ENCODE assay signal across 8 cellular contexts in the genomic region with DNA sequence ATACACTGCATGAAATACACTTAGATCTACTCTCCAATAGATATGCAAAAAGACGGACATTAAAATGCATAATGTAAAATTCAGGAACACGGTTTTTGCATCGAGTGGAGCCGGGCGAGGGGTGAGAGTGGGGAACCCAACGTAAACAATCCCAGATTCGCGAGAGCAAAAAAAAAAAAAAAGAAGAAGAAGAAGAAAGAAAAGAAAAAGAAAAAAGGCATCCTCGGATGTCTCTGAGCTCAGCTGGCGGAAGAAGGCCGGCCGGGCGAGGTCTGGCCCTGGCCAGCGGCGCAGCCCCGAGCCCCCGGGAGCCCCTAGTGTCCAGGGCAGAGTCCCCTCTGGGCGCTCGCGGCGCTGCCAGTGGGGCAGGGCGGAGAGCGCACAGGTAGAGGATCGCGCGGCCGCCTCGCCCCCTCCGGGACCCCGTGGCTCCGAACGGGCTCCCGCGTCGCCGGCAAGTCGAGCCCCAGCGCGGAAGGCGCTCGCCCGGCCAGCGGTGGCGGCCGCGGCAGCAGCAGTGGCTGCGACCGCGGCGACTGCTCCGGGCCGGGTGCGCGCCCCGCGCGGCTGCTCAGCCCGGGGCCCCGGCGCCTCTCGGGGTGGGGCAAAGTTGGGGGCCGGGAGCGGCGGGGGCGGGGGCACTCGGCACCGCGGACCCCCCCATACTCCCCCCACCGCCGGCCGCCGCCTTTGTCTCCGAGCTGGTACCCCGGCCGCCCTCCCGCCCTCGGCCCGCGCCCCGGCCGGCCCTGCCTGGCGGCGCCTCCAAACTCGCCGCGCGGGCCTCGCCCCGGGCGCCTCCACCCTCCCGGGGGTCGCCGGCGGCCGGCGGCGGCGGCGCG. TPM values are rescaled to one million over a fixed set of nuclear protein-coding genes. Genes with fewer than 3 reads are reported as not detected.
DNase-seq lines count a peak whose midpoint lies in the region; ATAC-seq and TF ChIP-seq lines count a peak whose summit lies in the region.

No MANE protein-coding gene starts in this region.

- H3K36me3 ChIP-seq in iPS DF 6.9 (ENCODE audit: control insufficient read depth, insufficient read depth, low read length), result no peaks in the 10 kb centered on the region

- peaks cover 20% of the 10 kb centered on the region for H3K4me1 Mint-ChIP-seq in Calu3 (ENCODE audit: low read depth, unreplicated experiment)
- H3K4me1 Mint-ChIP-seq in activated naive CD8-positive, alpha-beta T cell (ENCODE audit: low read depth), result peaks cover 20% of the 10 kb centered on the region

- peaks cover 14% of the 10 kb centered on the region for H3K27me3 Mint-ChIP-seq in Calu3 (ENCODE audit: unreplicated experiment)
- H3K27me3 Mint-ChIP-seq in activated naive CD8-positive, alpha-beta T cell, result peaks cover 40% of the 10 kb centered on the region

- no TSS peak for BruUV-seq in Calu3 (replicated peaks; lab: Mats Ljungman, UMichigan)

- H3K4me3 ChIP-seq in iPS DF 6.9 (ENCODE audit: low read length) (peak overlapping the region; percentile 26; the same call in 1 of the 2 replicates), skin epidermis (peak overlapping the region; percentile 41 to 79 (median 65))

- intact Hi-C loops in Calu3 (cut with micrococcal nuclease; ENCODE audit: unreplicated experiment), result loop anchor here (5.0 to 10.0 kb wide), 2 partner anchors 130 to 393 kb away; no protein-coding TSS in a partner anchor

- H3K27ac ChIP-seq in iPS DF 6.9 (ENCODE audit: low read length), result no peak overlapping the region
- peak overlapping the region; percentile 60 to 94 (median 87) for H3K27ac ChIP-seq in skin epidermis

- H3K4me1 ChIP-seq in iPS DF 6.9 (ENCODE audit: control insufficient read depth, insufficient read depth, low read length), result peaks cover 7% of the 10 kb centered on the region; the same call in 1 of the 2 replicates

- H3K27me3 ChIP-seq in iPS DF 6.9 (ENCODE audit: control insufficient read depth, insufficient read depth, low read length), result peaks cover 28% of the 10 kb centered on the region

- TF ChIP-seq CTCF in Calu3 (IDR thresholded peaks at IDR 0.05; ENCODE audit: unreplicated experiment), result peak; percentile 58

- ATAC-seq in GM19395 (IDR thresholded peaks at IDR 0.05; ENCODE audit: unreplicated experiment) (peak; percentile 38), HG03442 (IDR thresholded peaks at IDR 0.05; ENCODE audit: unreplicated experiment) (peak; percentile 43)

- peak overlapping the region; percentile 97 for H3K27ac Mint-ChIP-seq in Calu3 (ENCODE audit: unreplicated experiment)
- H3K27ac Mint-ChIP-seq in activated naive CD8-positive, alpha-beta T cell, result peak overlapping the region; percentile 73

- WGBS in iPS DF 6.9 (ENCODE audit: insufficient coverage, insufficient read length), result no CpG with 5 or more reads among the region's 100 CpGs

- peaks cover 53% of the 10 kb centered on the region for H3K36me3 Mint-ChIP-seq in Calu3 (ENCODE audit: insufficient read depth, unreplicated experiment)
- no peaks in the 10 kb centered on the region for H3K36me3 Mint-ChIP-seq in activated naive CD8-positive, alpha-beta T cell

- DNase-seq in Calu3, result peak; percentile 62
- no peak for DNase-seq in iPS DF 6.9 (ENCODE audit: low read depth, low spot score)
- no peak for DNase-seq in activated CD4-positive, CD25-positive, alpha-beta regulatory T cell (lab: John Stamatoyannopoulos, UW)
- no peak for DNase-seq in cerebellum (ENCODE audit: low spot score)

- CTCF ChIA-PET in Calu3 (lab: Charles Lee), result interaction anchor here (1.0 to 1.2 kb wide), 2 partner anchors 42 to 78 kb away, joined by 3 read pairs; no protein-coding TSS in a partner anchor

- no peaks in the 10 kb centered on the region for H3K9me3 ChIP-seq in iPS DF 6.9 (ENCODE audit: control insufficient read depth, insufficient read depth, low read length)

- no peak overlapping the region for H3K4me3 Mint-ChIP-seq in Calu3 (ENCODE audit: low read depth, unreplicated experiment)
- H3K4me3 Mint-ChIP-seq in activated naive CD8-positive, alpha-beta T cell, result peak overlapping the region; percentile 97

- H3K9me3 Mint-ChIP-seq in Calu3 (ENCODE audit: low read depth, unreplicated experiment), result no peaks in the 10 kb centered on the region
- no peaks in the 10 kb centered on the region for H3K9me3 Mint-ChIP-seq in activated naive CD8-positive, alpha-beta T cell (ENCODE audit: low read depth)

RNA-seq across cellular contexts. Expression of a gene that starts 9.7 kb away (rescaled TPM):
- total RNA-seq in Calu3 (2022) (13.6 and 17.8 TPM in 2 replicates), cerebellum (4.7 TPM)
